In genomic region chr5:32320576-32320975, GRCh38 we compare ENCODE assay signal across 28 cellular contexts.
"Had no signal": no experiment of that assay in that cellular context is flagged by ENCODE, and none has a peak within 500 bp of the region (broad histone marks: within the 10 kb centered on the region; RNA-seq: fewer than 3 reads in every experiment).

No MANE protein-coding gene starts in this region.

- H3K36me3 ChIP-seq: Peyer's patch had no signal

- H3K4me1 ChIP-seq: Peyer's patch had no signal

- H3K36me3 Mint-ChIP-seq: brain had no signal

- H3K27me3 ChIP-seq: Peyer's patch had no signal

- H3K4me3 ChIP-seq: K562, Peyer's patch had no signal

- H3K4me3 Mint-ChIP-seq: activated CD8-positive, alpha-beta memory T cell treated with anti-CD3 and anti-CD28 coated beads, Interleukin-2, amount 10 ng/mL, durations not matched to agents 7 days and 5 days; activated CD8-positive, alpha-beta T cell treated with anti-CD3 and anti-CD28 coated beads, Interleukin-2, amount 10 ng/mL, durations not matched to agents 7 days and 5 days; activated naive CD8-positive, alpha-beta T cell treated with anti-CD3 and anti-CD28 coated beads, Interleukin-2, amount 50 U/mL, for 24 hours; activated T-cell treated with anti-CD3 and anti-CD28 coated beads, Interleukin-2, amount 50 U/mL, for 4 hours; brain; T-helper 17 cell; WTC11 had no signal

- H3K27ac ChIP-seq: Peyer's patch had no signal

- FAIRE-seq: astrocyte, K562 had no signal

- H3K27me3 Mint-ChIP-seq: activated CD8-positive, alpha-beta memory T cell treated with anti-CD3 and anti-CD28 coated beads, Interleukin-2, amount 10 ng/mL, durations not matched to agents 7 days and 5 days; activated naive CD8-positive, alpha-beta T cell treated with anti-CD3 and anti-CD28 coated beads, Interleukin-2, amount 50 U/mL, for 24 hours; T-helper 17 cell had no signal

- H3K27ac Mint-ChIP-seq: activated CD8-positive, alpha-beta memory T cell treated with anti-CD3 and anti-CD28 coated beads, Interleukin-2, amount 10 ng/mL, durations not matched to agents 7 days and 5 days; activated CD8-positive, alpha-beta T cell treated with anti-CD3 and anti-CD28 coated beads, Interleukin-2, amount 10 ng/mL, durations not matched to agents 7 days and 5 days; activated naive CD4-positive, alpha-beta T cell treated with anti-CD3 and anti-CD28 coated beads, Interleukin-2, amount 50 U/mL, for 72 hours; activated naive CD8-positive, alpha-beta T cell treated with anti-CD3 and anti-CD28 coated beads, Interleukin-2, amount 50 U/mL, for 24 hours; brain; T-helper 17 cell; WTC11 had no signal

- DNase-seq: activated CD4-positive, alpha-beta T cell treated with anti-CD3 and anti-CD28 coated beads for 48 hours; activated CD4-positive, alpha-beta T cell treated with anti-CD3 and anti-CD28 coated beads, Interleukin-2, amount 50 U/mL, for 4 hours; activated CD4-positive, CD25-positive, alpha-beta regulatory T cell treated with anti-CD3 and anti-CD28 coated beads, Interleukin-2, amount 50 U/mL, for 72 hours; activated CD8-positive, alpha-beta memory T cell treated with anti-CD3 and anti-CD28 coated beads, Interleukin-2, amount 10 ng/mL, durations not matched to agents 7 days and 5 days; activated CD8-positive, alpha-beta T cell treated with anti-CD3 and anti-CD28 coated beads, Interleukin-2, amount 10 ng/mL, durations not matched to agents 7 days and 5 days; activated effector memory CD4-positive, alpha-beta T cell treated with anti-CD3 and anti-CD28 coated beads, Interleukin-2, amount 50 U/mL, for 16 hours; activated naive CD4-positive, alpha-beta T cell treated with Interleukin-2 at 50 U/mL for 16 hours; activated naive CD8-positive, alpha-beta T cell treated with anti-CD3 and anti-CD28 coated beads, Interleukin-2, amount 50 U/mL, for 24 hours; activated T-cell treated with anti-CD3 and anti-CD28 coated beads, Interleukin-2, amount 50 U/mL, for 4 hours; amniotic stem cell; Karpas-422; MM.1S; NCI-H1105; NCI-H1436 treated with DMSO at 0.1 percent for 48 hours; NCI-H187; NCI-H2081; NCI-H510A treated with DMSO at 0.1 percent for 48 hours; NCI-H69; NK-92 treated with Interleukin-12 subunit alpha and Interleukin-12 subunit beta, amount 100 ng/mL, for 24 hours; Peyer's patch; SIG-M5; T-helper 17 cell; T-helper 9 cell had no signal

- H3K4me1 Mint-ChIP-seq: activated CD8-positive, alpha-beta memory T cell treated with anti-CD3 and anti-CD28 coated beads, Interleukin-2, amount 10 ng/mL, durations not matched to agents 7 days and 5 days; T-helper 17 cell had no signal
